In genomic region chr4:46390353-46391058, GRCh38 we compare ENCODE assay signal across 13 cellular contexts. TPM values are rescaled to one million over a fixed set of nuclear protein-coding genes. Genes with fewer than 3 reads are reported as not detected.
A peak's percentile ranks its signal among the peaks of the same experiment; 100 is the strongest.
DNase-seq lines count a peak whose midpoint lies in the region; ATAC-seq, FAIRE-seq and TF ChIP-seq lines count a peak whose summit lies in the region.
"Had no signal": no experiment of that assay in that cellular context is flagged by ENCODE, and none has a peak within 500 bp of the region (broad histone marks: within the 10 kb centered on the region; RNA-seq: fewer than 3 reads in every experiment).

No MANE protein-coding gene starts in this region.

- no peak overlapping the region for H3K4me2 ChIP-seq in HepG2 (ENCODE audit: low read depth, low read length)

- FAIRE-seq in HepG2 (lab: Jason Lieb, UNC) = no peak
- FAIRE-seq: frontal cortex had no signal

- H3K4me1 ChIP-seq in HepG2 (ENCODE audit: insufficient read depth, low read length) = peaks cover 6% of the 10 kb centered on the region; the same call in 1 of the 2 replicates
- H3K4me1 ChIP-seq: SJSA1 had no signal

- H3K27ac ChIP-seq in cingulate gyrus (ENCODE audit: low read depth, low read length) (peak overlapping the region; percentile 69), HepG2 (ENCODE audit: extremely low read length, insufficient read depth, low read length) (no peak overlapping the region)
- H3K27ac ChIP-seq: SJSA1 had no signal

- H3K4me3 ChIP-seq in MG63 (peak overlapping the region; percentile 15; the same call in 1 of the 2 replicates), HepG2 (replicated peaks in 1 of 3; ENCODE audit: insufficient read depth in 1 of 3, low read depth in 2 of 3, low read length in 3 of 3) (no peak overlapping the region)
- H3K4me3 ChIP-seq: SJSA1 had no signal

- DNase-seq in MG63 = no peak
- no peak for DNase-seq in HepG2 (ENCODE audit: low spot score)
- DNase-seq in superior temporal gyrus (ENCODE audit: extremely low spot score) = peak; percentile 54
- no peak for DNase-seq in AG08396 (ENCODE audit: low spot score)
- DNase-seq: activated CD4-positive, alpha-beta memory T cell treated with anti-CD3 and anti-CD28 coated beads, Interleukin-2, amount 10 ng/mL, durations not matched to agents 7 days and 5 days; HCEC 1CT; NCI-H2081 treated with DMSO at 0.1 percent for 48 hours had no signal

- no peak for TF ChIP-seq RAD21 in HepG2 (CRISPR knock-in tag; IDR thresholded peaks at IDR 0.05)

- intact Hi-C loops in HepG2 (cut with micrococcal nuclease; ENCODE audit: unreplicated experiment) = loop anchor here (2.0 kb wide), 1 partner anchor 36 kb away; no protein-coding TSS in a partner anchor

- H3K9me3 ChIP-seq in MG63 = no peaks in the 10 kb centered on the region
- H3K9me3 ChIP-seq in HepG2 (ENCODE audit: low read length) = no peaks in the 10 kb centered on the region
- H3K9me3 ChIP-seq: SJSA1 had no signal

- ATAC-seq in HepG2 (peak; percentile 33; the same call in 2 of the 3 replicates), HG03280 (IDR thresholded peaks at IDR 0.05; ENCODE audit: unreplicated experiment) (no peak), HG02588 (IDR thresholded peaks at IDR 0.05; ENCODE audit: unreplicated experiment) (no peak), HG03025 (IDR thresholded peaks at IDR 0.05; ENCODE audit: low FRiP score, unreplicated experiment) (no peak)

- no peaks in the 10 kb centered on the region for H3K36me3 ChIP-seq in MG63
- H3K36me3 ChIP-seq in HepG2 (replicated peaks in 1 of 2; ENCODE audit: control insufficient read depth in 1 of 2, insufficient read depth in 2 of 2, low read length in 2 of 2) = no peaks in the 10 kb centered on the region
- H3K36me3 ChIP-seq: SJSA1 had no signal

- no peak for TF ChIP-seq POLR2A in HepG2 (IDR thresholded peaks at IDR 0.05; ENCODE audit: insufficient read depth in 1 of 2, low read depth in 2 of 2, low read length in 2 of 2)

- H4K20me1 ChIP-seq in HepG2 (ENCODE audit: insufficient read depth, low read length) = no peaks in the 10 kb centered on the region

- POLR2A ChIA-PET in HepG2 (lab: Yijun Ruan, JAX) = no interaction called here

- TF ChIP-seq EP300 in HepG2 (IDR thresholded peaks at IDR 0.05; ENCODE audit: low read depth in 2 of 2, low read length in 2 of 2) = no peak
- TF ChIP-seq EP300 in HepG2 (CRISPR knock-in tag; IDR thresholded peaks at IDR 0.05; ENCODE audit: borderline replicate concordance) = no peak

- no peak for TF ChIP-seq CTCF in HepG2 (CRISPR knock-in tag; IDR thresholded peaks at IDR 0.05)

- H3K79me2 ChIP-seq in HepG2 (ENCODE audit: insufficient read depth, low read length) = no peaks in the 10 kb centered on the region

- BruUV-seq in HepG2 (replicated peaks; lab: Mats Ljungman, UMichigan) = no TSS peak

- in situ Hi-C loops in HepG2 (cut with HindIII; ENCODE audit: extremely low pct_ligation_motif_present, low pct_unique_long_range_greater_than_20kb) = no loop called here

- H3K27me3 ChIP-seq in MG63 = peaks cover 17% of the 10 kb centered on the region
- peaks cover 0 to 11% of the 10 kb centered on the region in 2 experiments; a peak in 1 of 5 replicates for H3K27me3 ChIP-seq in HepG2 (ENCODE audit: control insufficient read depth in 1 of 2, insufficient read depth in 2 of 2, low read length in 2 of 2)
- H3K27me3 ChIP-seq: SJSA1 had no signal

- CTCF ChIA-PET in HepG2 (lab: Yijun Ruan, JAX; ENCODE audit: low intra/inter-chr PET ratio, low total read pairs) = no interaction called here

- WGBS in HepG2 (ENCODE audit: low lambda C conversion rate) = 23% methylated on average over 11 of the region's 27 CpGs

- H3K9ac ChIP-seq in HepG2 (ENCODE audit: insufficient read depth, low read depth, low read length) = no peak overlapping the region

- H2AFZ ChIP-seq in HepG2 (ENCODE audit: low read length) = no peak overlapping the region

TF ChIP-seq in HepG2, 621 proteins besides CTCF, POLR2A, EP300 and RAD21:
- TF ChIP-seq PAWR (CRISPR knock-in tag; IDR thresholded peaks at IDR 0.05; ENCODE audit: borderline replicate concordance) = no peak
- no peak for TF ChIP-seq TEAD3 (CRISPR knock-in tag; optimal IDR thresholded peaks at IDR 0.05; ENCODE audit: borderline replicate concordance)
- no peak for TF ChIP-seq ZSCAN20 (CRISPR knock-in tag; IDR thresholded peaks at IDR 0.05; ENCODE audit: borderline replicate concordance)
- TF ChIP-seq ZBTB49 (CRISPR knock-in tag; IDR thresholded peaks at IDR 0.05; ENCODE audit: borderline replicate concordance) = no peak
- TF ChIP-seq SKI (IDR thresholded peaks at IDR 0.05; ENCODE audit: partially characterized antibody) = no peak
- TF ChIP-seq TIGD3 (CRISPR knock-in tag; IDR thresholded peaks at IDR 0.05; ENCODE audit: borderline replicate concordance) = no peak
- TF ChIP-seq ZNF17 (CRISPR knock-in tag; IDR thresholded peaks at IDR 0.05) = no peak
- TF ChIP-seq GATAD1 (CRISPR knock-in tag; IDR thresholded peaks at IDR 0.05) = no peak
- TF ChIP-seq SRSF4 (IDR thresholded peaks at IDR 0.05; ENCODE audit: low read depth, low read length, poor library complexity, severe bottlenecking) = no peak
- TF ChIP-seq FOXK2 (IDR thresholded peaks at IDR 0.05) = no peak
- TF ChIP-seq ZBTB25 (CRISPR knock-in tag; IDR thresholded peaks at IDR 0.05) = no peak
- TF ChIP-seq MTF1 (CRISPR knock-in tag; IDR thresholded peaks at IDR 0.05) = no peak
- TF ChIP-seq SIN3B (IDR thresholded peaks at IDR 0.05; ENCODE audit: low read length) = no peak
- no peak for TF ChIP-seq ZNF775 (CRISPR knock-in tag; IDR thresholded peaks at IDR 0.05; ENCODE audit: borderline replicate concordance)

RNA-seq across cellular contexts. Expression of gene GABRA2, which starts 0.6 kb away (rescaled TPM):
- 0.67 TPM in 1 of 2 replicates, not detected in the other for total RNA-seq in MG63 (2014; rRNA removed; shearing (Covaris generic); ENCODE audit: low replicate concordance)
- total RNA-seq in HepG2 (2016; rRNA removed; fragmentation: Illumina TruSeq; extraction: Trizol) = not detected in 2 replicates
- not detected in 2 replicates for total RNA-seq in HepG2 (2016; cell fraction: cytosol; rRNA removed; fragmentation: Illumina TruSeq; extraction: Trizol; ENCODE audit: low read depth)
- total RNA-seq in HepG2 (2016; cell fraction: insoluble cytoplasmic fraction; rRNA removed; fragmentation: Illumina TruSeq; extraction: Trizol) = not detected in 2 replicates
- total RNA-seq in HepG2 (2016; cell fraction: membrane; rRNA removed; fragmentation: Illumina TruSeq; extraction: Trizol) = not detected in 2 replicates
- not detected in 2 replicates for total RNA-seq in HepG2 (2016; cell fraction: nucleus; rRNA removed; fragmentation: Illumina TruSeq; extraction: Trizol)
- 0.04 and 0.08 TPM in 2 replicates for polyA plus RNA-seq in HepG2 (2011; rRNA removed)
- polyA plus RNA-seq in HepG2 (2011; cell fraction: cytosol; rRNA removed) = 0.01 TPM in 2 replicates
- polyA plus RNA-seq in HepG2 (2011; cell fraction: nucleus; rRNA removed) = 0.03 and 0.07 TPM in 2 replicates
- polyA plus RNA-seq in HepG2 (2012) = 0.03 TPM in 1 of 2 replicates, not detected in the other
- polyA plus RNA-seq in HepG2 (2016; cell fraction: cytosol; fragmentation: Illumina TruSeq; extraction: Trizol; ENCODE audit: low read depth) = not detected in 2 replicates
- polyA plus RNA-seq in HepG2 (2016; cell fraction: insoluble cytoplasmic fraction; fragmentation: Illumina TruSeq; extraction: Trizol; ENCODE audit: low read depth) = not detected in 2 replicates
- polyA plus RNA-seq in HepG2 (2016; cell fraction: membrane; fragmentation: Illumina TruSeq; extraction: Trizol; ENCODE audit: low read depth) = not detected in 2 replicates
- polyA plus RNA-seq in HepG2 (2016; cell fraction: nucleus; fragmentation: Illumina TruSeq; extraction: Trizol; ENCODE audit: insufficient read depth, low read depth) = not detected in 2 replicates
- polyA minus RNA-seq in HepG2 (2011; rRNA and poly(A)+ RNA removed; ENCODE audit: low replicate concordance) = not detected in 2 replicates
- polyA minus RNA-seq in HepG2 (2011; cell fraction: cytosol; rRNA and poly(A)+ RNA removed) = not detected in 2 replicates
- polyA minus RNA-seq in HepG2 (2011; cell fraction: nucleus; rRNA and poly(A)+ RNA removed) = 0.13 and 0.37 TPM in 2 replicates
- total RNA-seq: activated CD4-positive, alpha-beta memory T cell treated with anti-CD3 and anti-CD28 coated beads, Interleukin-2, amount 10 ng/mL, durations not matched to agents 7 days and 5 days; SJSA1 had no signal
